In genomic region chr1:56212143-56212542, GRCh38 we compare ENCODE assay signal across 8 cellular contexts.
"Had no signal": no experiment of that assay in that cellular context is flagged by ENCODE, and none has a peak within 500 bp of the region (broad histone marks: within the 10 kb centered on the region; RNA-seq: fewer than 3 reads in every experiment).

No MANE protein-coding gene starts in this region.

- DNase-seq: GDM1, GF-D8 had no signal

- ATAC-seq: GM12878 had no signal

- FAIRE-seq: G401.6, GM12878, GM12891, GM12892, GM18507, GM19239 had no signal

- H3K4me3 ChIP-seq: GM12878 had no signal
